In genomic region chr2:121492409-121492808, GRCh38 we compare ENCODE assay signal across 27 cellular contexts. TPM values are rescaled to one million over a fixed set of nuclear protein-coding genes. Genes with fewer than 3 reads are reported as not detected.
DNase-seq lines count a peak whose midpoint lies in the region; ATAC-seq lines count a peak whose summit lies in the region.
"Had no signal": no experiment of that assay in that cellular context is flagged by ENCODE, and none has a peak within 500 bp of the region (broad histone marks: within the 10 kb centered on the region; RNA-seq: fewer than 3 reads in every experiment).

No MANE protein-coding gene starts in this region.

- peaks cover 9 to 14% of the 10 kb centered on the region in 2 donors for H3K36me3 Mint-ChIP-seq in activated T-cell treated with anti-CD3 and anti-CD28 coated beads, Interleukin-2, amount 50 U/mL, for 72 hours (ENCODE audit: insufficient read depth in 2 of 2)
- peaks cover 20% of the 10 kb centered on the region for H3K36me3 Mint-ChIP-seq in activated T-cell treated with anti-CD3 and anti-CD28 coated beads, Interleukin-2, amount 50 U/mL, for 4 hours (ENCODE audit: insufficient read depth)
- peaks cover 14% of the 10 kb centered on the region for H3K36me3 Mint-ChIP-seq in central memory CD8-positive, alpha-beta T cell (ENCODE audit: insufficient read depth)
- H3K36me3 Mint-ChIP-seq in activated T-helper 2 cell treated with anti-CD3 and anti-CD28 coated beads, Interferon-gamma antibody, Interleukin-2, Interleukin-4, amounts not matched to agents 10 μg/mL and 5 μg/mL and 100 μg/mL, durations not matched to agents 14 hours and 24 hours and 36 hours (ENCODE audit: low read depth), result peaks cover 24% of the 10 kb centered on the region

- H3K27me3 Mint-ChIP-seq in activated T-cell treated with anti-CD3 and anti-CD28 coated beads, Interleukin-2, amount 50 U/mL, for 72 hours (ENCODE audit: low read depth), result no peaks in the 10 kb centered on the region
- H3K27me3 Mint-ChIP-seq in activated T-cell treated with anti-CD3 and anti-CD28 coated beads, Interleukin-2, amount 50 U/mL, for 4 hours (ENCODE audit: low read depth), result no peaks in the 10 kb centered on the region
- H3K27me3 Mint-ChIP-seq in central memory CD8-positive, alpha-beta T cell, result no peaks in the 10 kb centered on the region
- H3K27me3 Mint-ChIP-seq in activated T-helper 2 cell treated with anti-CD3 and anti-CD28 coated beads, Interferon-gamma antibody, Interleukin-2, Interleukin-4, amounts not matched to agents 10 μg/mL and 5 μg/mL and 100 μg/mL, durations not matched to agents 14 hours and 24 hours and 36 hours (ENCODE audit: low read depth), result no peaks in the 10 kb centered on the region
- H3K27me3 Mint-ChIP-seq: CD4-positive, alpha-beta T cell had no signal

- no peak for ATAC-seq in activated T-cell treated with anti-CD3 and anti-CD28 coated beads, Interleukin-2, amount 50 U/mL, for 72 hours (replicated peaks in 1 of 2)
- ATAC-seq in activated T-cell treated with anti-CD3 and anti-CD28 coated beads, Interleukin-2, amount 50 U/mL, for 4 hours, result no peak
- no peak for ATAC-seq in central memory CD8-positive, alpha-beta T cell (replicated peaks; ENCODE audit: extremely low read depth, poor library complexity, severe bottlenecking)
- ATAC-seq: GM12878, HCT116 had no signal

- no peak overlapping the region for H3K4me3 Mint-ChIP-seq in activated T-cell treated with anti-CD3 and anti-CD28 coated beads, Interleukin-2, amount 50 U/mL, for 72 hours
- H3K4me3 Mint-ChIP-seq in activated T-cell treated with anti-CD3 and anti-CD28 coated beads, Interleukin-2, amount 50 U/mL, for 4 hours, result no peak overlapping the region
- no peak overlapping the region for H3K4me3 Mint-ChIP-seq in central memory CD8-positive, alpha-beta T cell
- H3K4me3 Mint-ChIP-seq in activated T-helper 2 cell treated with anti-CD3 and anti-CD28 coated beads, Interferon-gamma antibody, Interleukin-2, Interleukin-4, amounts not matched to agents 10 μg/mL and 5 μg/mL and 100 μg/mL, durations not matched to agents 14 hours and 24 hours and 36 hours (ENCODE audit: low read depth), result no peak overlapping the region
- H3K4me3 Mint-ChIP-seq: CD4-positive, alpha-beta T cell had no signal

- intact Hi-C loops in activated T-helper 2 cell treated with anti-CD3 and anti-CD28 coated beads, Interferon-gamma antibody, Interleukin-2, Interleukin-4, amounts not matched to agents 10 μg/mL and 5 μg/mL and 100 μg/mL, durations not matched to agents 14 hours and 24 hours and 36 hours (cut with micrococcal nuclease), result no loop called here

- H3K9me3 Mint-ChIP-seq in activated T-cell treated with anti-CD3 and anti-CD28 coated beads, Interleukin-2, amount 50 U/mL, for 72 hours, result no peaks in the 10 kb centered on the region
- no peaks in the 10 kb centered on the region for H3K9me3 Mint-ChIP-seq in activated T-cell treated with anti-CD3 and anti-CD28 coated beads, Interleukin-2, amount 50 U/mL, for 4 hours
- H3K9me3 Mint-ChIP-seq in central memory CD8-positive, alpha-beta T cell, result no peaks in the 10 kb centered on the region
- H3K9me3 Mint-ChIP-seq in activated T-helper 2 cell treated with anti-CD3 and anti-CD28 coated beads, Interferon-gamma antibody, Interleukin-2, Interleukin-4, amounts not matched to agents 10 μg/mL and 5 μg/mL and 100 μg/mL, durations not matched to agents 14 hours and 24 hours and 36 hours, result no peaks in the 10 kb centered on the region
- H3K9me3 Mint-ChIP-seq: CD4-positive, alpha-beta T cell had no signal

- H3K27ac ChIP-seq in temporal lobe (ENCODE audit: low read depth, low read length), result peak overlapping the region; percentile 13

- no peak for DNase-seq in activated T-cell treated with anti-CD3 and anti-CD28 coated beads, Interleukin-2, amount 50 U/mL, for 72 hours
- DNase-seq in activated T-cell treated with anti-CD3 and anti-CD28 coated beads, Interleukin-2, amount 50 U/mL, for 4 hours, result no peak
- peak; percentile 22 for DNase-seq in HCEC 1CT
- no peak for DNase-seq in central memory CD8-positive, alpha-beta T cell (ENCODE audit: low spot score in 2 of 2)
- no peak for DNase-seq in nucleus accumbens (lab: John Stamatoyannopoulos, UW)
- no peak for DNase-seq in activated T-helper 2 cell treated with anti-CD3 and anti-CD28 coated beads, Interferon-gamma antibody, Interleukin-2, Interleukin-4, amounts not matched to agents 10 μg/mL and 5 μg/mL and 100 μg/mL, durations not matched to agents 14 hours and 24 hours and 36 hours (ENCODE audit: low spot score)
- DNase-seq: CD4-positive, alpha-beta T cell; COR-L47; DMS53; GDM1; Karpas-422; NCI-H1092; NCI-H1417 treated with DMSO at 0.1 percent for 48 hours; NCI-H1694 treated with DMSO at 0.1 percent for 48 hours; NCI-H2081; NCI-H226; NCI-H510A; NCI-H69; RPMI8226; SHP77 had no signal

- H3K4me1 Mint-ChIP-seq in activated T-cell treated with anti-CD3 and anti-CD28 coated beads, Interleukin-2, amount 50 U/mL, for 72 hours (ENCODE audit: low read depth), result peaks cover 47% of the 10 kb centered on the region
- H3K4me1 Mint-ChIP-seq in activated T-cell treated with anti-CD3 and anti-CD28 coated beads, Interleukin-2, amount 50 U/mL, for 4 hours (ENCODE audit: low read depth), result peaks cover 46% of the 10 kb centered on the region
- H3K4me1 Mint-ChIP-seq in central memory CD8-positive, alpha-beta T cell, result peaks cover 34% of the 10 kb centered on the region
- H3K4me1 Mint-ChIP-seq in activated T-helper 2 cell treated with anti-CD3 and anti-CD28 coated beads, Interferon-gamma antibody, Interleukin-2, Interleukin-4, amounts not matched to agents 10 μg/mL and 5 μg/mL and 100 μg/mL, durations not matched to agents 14 hours and 24 hours and 36 hours (ENCODE audit: low read depth), result peaks cover 21% of the 10 kb centered on the region

- H3K27ac Mint-ChIP-seq in activated T-cell treated with anti-CD3 and anti-CD28 coated beads, Interleukin-2, amount 50 U/mL, for 72 hours, result peak overlapping the region; percentile 40
- peak overlapping the region; percentile 59 for H3K27ac Mint-ChIP-seq in central memory CD8-positive, alpha-beta T cell (ENCODE audit: low read depth)
- no peak overlapping the region for H3K27ac Mint-ChIP-seq in activated T-helper 2 cell treated with anti-CD3 and anti-CD28 coated beads, Interferon-gamma antibody, Interleukin-2, Interleukin-4, amounts not matched to agents 10 μg/mL and 5 μg/mL and 100 μg/mL, durations not matched to agents 14 hours and 24 hours and 36 hours
- H3K27ac Mint-ChIP-seq: CD4-positive, alpha-beta T cell had no signal

RNA-seq across cellular contexts. Expression of gene RNU4ATAC, which starts 38.3 kb away (rescaled TPM):
- total RNA-seq in activated T-cell treated with anti-CD3 and anti-CD28 coated beads, Interleukin-2, amount 50 U/mL, for 72 hours, result not detected
- not detected for total RNA-seq in activated T-cell treated with anti-CD3 and anti-CD28 coated beads, Interleukin-2, amount 50 U/mL, for 4 hours
- total RNA-seq in temporal lobe, result under 0.01 TPM
- total RNA-seq in activated T-helper 2 cell treated with anti-CD3 and anti-CD28 coated beads, Interferon-gamma antibody, Interleukin-2, Interleukin-4, amounts not matched to agents 10 μg/mL and 5 μg/mL and 100 μg/mL, durations not matched to agents 14 hours and 24 hours and 36 hours, result not detected in 2 replicates
- total RNA-seq: A172; CD4-positive, alpha-beta T cell; GM12878; H1; HT-29; SK-MEL-5 had no signal
